8 cellular contexts compared by ENCODE assay signal in the genomic region with DNA sequence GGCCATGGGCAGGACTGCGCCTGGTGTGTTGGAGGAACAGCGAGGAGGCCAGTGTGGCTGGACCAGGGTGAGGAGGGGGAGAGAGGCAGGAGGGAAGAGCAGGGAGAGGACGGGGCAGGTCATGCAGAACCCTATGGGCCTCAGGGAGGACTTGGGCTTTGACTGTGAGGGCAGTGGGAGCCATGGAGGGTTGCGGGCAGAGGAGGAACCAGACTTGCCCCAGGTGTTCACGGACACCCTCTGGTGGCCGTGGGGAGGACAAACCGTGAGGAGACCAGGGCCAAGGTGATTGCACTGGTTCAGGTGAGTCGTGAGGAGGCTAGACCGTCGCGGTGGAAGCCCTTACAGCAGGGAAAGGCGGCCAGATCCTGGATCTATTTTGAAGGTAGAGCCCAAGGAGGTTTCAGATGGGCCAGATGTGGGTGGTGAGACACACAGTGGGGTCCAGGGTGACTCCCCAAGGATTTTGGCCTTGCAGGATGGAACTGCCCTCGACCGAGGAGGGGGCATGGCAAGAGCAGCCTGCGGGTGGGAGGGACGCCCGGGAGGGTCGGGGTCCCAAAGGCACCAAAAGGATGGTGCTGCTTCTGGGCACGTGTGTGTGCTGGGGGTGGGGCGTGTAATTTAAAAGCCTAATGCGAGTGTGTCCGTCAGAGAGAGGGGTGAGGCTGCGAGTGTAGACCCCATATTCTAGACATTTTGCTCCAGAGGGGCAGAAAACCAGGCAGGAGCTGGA. TPM values are rescaled to one million over a fixed set of nuclear protein-coding genes. Genes with fewer than 3 reads are reported as not detected.
DNase-seq lines count a peak whose midpoint lies in the region; ATAC-seq and TF ChIP-seq lines count a peak whose summit lies in the region.

No MANE protein-coding gene starts in this region.

- H2AFZ ChIP-seq in DND-41 (ENCODE audit: low read depth, low read length): no peak overlapping the region

- H3K4me3 ChIP-seq in DND-41 (ENCODE audit: low read depth in 1 of 2, low read length in 2 of 2): no peak overlapping the region
- H3K4me3 ChIP-seq in SK-N-MC: peak overlapping the region; percentile 79; the same call in 1 of the 2 replicates
- no peak overlapping the region for H3K4me3 ChIP-seq in foreskin fibroblast (ENCODE audit: low read depth in 1 of 2, low read length in 2 of 2)
- no peak overlapping the region for H3K4me3 ChIP-seq in vagina

- H3K9me3 ChIP-seq in DND-41 (ENCODE audit: insufficient read depth, low read length, severe bottlenecking): no peaks in the 10 kb centered on the region
- H3K9me3 ChIP-seq in SK-N-MC (ENCODE audit: low read depth, low read length): no peaks in the 10 kb centered on the region
- H3K9me3 ChIP-seq in vagina: no peaks in the 10 kb centered on the region

- TF ChIP-seq POLR2A in vagina (IDR thresholded peaks at IDR 0.05): no peak

- no peak overlapping the region for H3K4me2 ChIP-seq in DND-41 (ENCODE audit: insufficient read depth, low read length)

- peaks cover 68% of the 10 kb centered on the region for H4K20me1 ChIP-seq in DND-41 (ENCODE audit: insufficient read depth, low read length)

- DNase-seq in DND-41: no peak
- DNase-seq in SK-N-MC (ENCODE audit: low read depth, low spot score): no peak
- DNase-seq in foreskin fibroblast: no peak
- no peak for DNase-seq in NCI-H524 treated with DMSO at 0.1 percent for 48 hours (lab: John Stamatoyannopoulos, UW)
- no peak for DNase-seq in vagina (ENCODE audit: extremely low spot score in 2 of 2)
- DNase-seq in COLO829 (ENCODE audit: low spot score): no peak
- DNase-seq in pons (ENCODE audit: low spot score): no peak

- H3K27ac ChIP-seq in 22Rv1: peak overlapping the region; percentile 30
- no peak overlapping the region for H3K27ac ChIP-seq in DND-41 (ENCODE audit: low read length)
- H3K27ac ChIP-seq in SK-N-MC: peak overlapping the region; percentile 91
- H3K27ac ChIP-seq in vagina: no peak overlapping the region

- no peak overlapping the region for H3K9ac ChIP-seq in DND-41 (ENCODE audit: low read depth, low read length)
- peak overlapping the region; percentile 4 for H3K9ac ChIP-seq in SK-N-MC (ENCODE audit: insufficient read length)

- H3K36me3 ChIP-seq in DND-41 (ENCODE audit: insufficient read depth, low read length): peaks cover 24% of the 10 kb centered on the region
- H3K36me3 ChIP-seq in SK-N-MC (ENCODE audit: insufficient read depth, low read length): 0 out of 2 replicates have a peak, but pooled peaks cover 4% of the 10 kb centered on the region
- no peaks in the 10 kb centered on the region for H3K36me3 ChIP-seq in vagina

- intact Hi-C loops in vagina (cut with DNase I): no loop called here

- H3K79me2 ChIP-seq in DND-41 (ENCODE audit: insufficient read depth, low read length): peaks cover 69% of the 10 kb centered on the region

- H3K4me1 ChIP-seq in DND-41 (ENCODE audit: insufficient read depth, low read length): peaks cover 48% of the 10 kb centered on the region
- peaks cover 63% of the 10 kb centered on the region for H3K4me1 ChIP-seq in vagina

- TF ChIP-seq CTCF in 22Rv1 (IDR thresholded peaks at IDR 0.05): peak; percentile 23
- TF ChIP-seq CTCF in DND-41 (IDR thresholded peaks at IDR 0.05; ENCODE audit: borderline replicate concordance, extremely low read depth, low read length, poor library complexity, severe bottlenecking): peak; percentile 29
- peak; percentile 10 for TF ChIP-seq CTCF in foreskin fibroblast (IDR thresholded peaks at IDR 0.05; ENCODE audit: low read depth, low read length)
- no peak for TF ChIP-seq CTCF in vagina (IDR thresholded peaks at IDR 0.05)

- ATAC-seq in DND-41 (ENCODE audit: insufficient read depth, low read depth): no peak

- no peaks in the 10 kb centered on the region for H3K27me3 ChIP-seq in DND-41 (ENCODE audit: insufficient read depth, low read length, poor library complexity)
- no peaks in the 10 kb centered on the region for H3K27me3 ChIP-seq in vagina

RNA-seq across cellular contexts. Expression of a gene that starts 2.7 kb away (rescaled TPM):
- 19.9 TPM for total RNA-seq in vagina

RNA-seq across cellular contexts. Expression of a gene that starts 12.4 kb away (rescaled TPM):
- total RNA-seq in vagina: 7.6 TPM

RNA-seq across cellular contexts. Expression of a gene that starts 34.3 kb away (rescaled TPM):
- 83.0 TPM for total RNA-seq in vagina

RNA-seq across cellular contexts. Expression of a gene that starts 38.9 kb away (rescaled TPM):
- total RNA-seq in vagina: 3.2 TPM

RNA-seq across cellular contexts. Expression of a gene that starts 54.2 kb away (rescaled TPM):
- 5.2 TPM for total RNA-seq in vagina

Comparison
In these comparisons a context has a peak if more than half of its experiments do, and no peak if none do; other contexts are left out.
1. H3K27ac ChIP-seq: peak in 22Rv1 (single experiment) and SK-N-MC (single experiment); none in DND-41 (single experiment) and vagina (single experiment).
2. CTCF ChIP-seq: peak in 22Rv1 (single experiment), DND-41 (single experiment) and foreskin fibroblast (single experiment); none in vagina (0 of 3).